ENCODE assay signal across 8 cellular contexts in the genomic region with DNA sequence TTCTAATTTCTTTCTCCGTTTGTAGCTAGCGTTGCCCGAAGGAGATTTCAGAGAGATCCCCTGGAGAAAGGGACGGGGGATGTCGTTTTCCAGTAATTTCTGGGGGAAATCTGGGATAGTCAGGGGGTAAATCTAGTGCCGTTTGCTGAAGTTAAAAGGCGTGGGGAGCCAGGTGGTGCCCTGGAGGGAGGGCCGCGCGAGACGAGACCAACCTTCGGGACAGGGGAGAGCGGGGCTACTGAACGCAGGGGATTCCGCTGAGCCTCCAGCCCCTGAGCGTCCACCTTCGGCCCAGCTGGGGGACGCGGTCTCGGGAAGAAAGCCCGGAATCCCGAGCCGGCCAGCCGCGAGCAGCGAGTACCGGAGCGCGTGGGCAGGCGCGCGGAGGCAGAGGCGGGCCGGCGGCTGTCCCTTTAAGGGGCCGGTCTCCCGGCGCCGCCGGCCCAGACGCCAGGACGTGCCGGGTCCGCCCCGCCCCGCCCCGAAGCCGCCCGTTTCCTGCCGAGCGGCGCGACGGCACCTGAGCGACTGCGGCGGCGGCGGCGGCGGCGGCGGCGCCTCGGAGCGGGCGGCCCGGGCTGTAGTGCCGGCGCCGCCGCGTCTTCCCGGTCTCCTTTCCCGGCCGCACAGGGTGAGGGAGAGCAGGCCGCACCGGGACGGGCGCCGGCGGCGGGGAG. TPM values are rescaled to one million over a fixed set of nuclear protein-coding genes. Genes with fewer than 3 reads are reported as not detected.
DNase-seq lines count a peak whose midpoint lies in the region; TF ChIP-seq lines count a peak whose summit lies in the region.

A gene with protein sequence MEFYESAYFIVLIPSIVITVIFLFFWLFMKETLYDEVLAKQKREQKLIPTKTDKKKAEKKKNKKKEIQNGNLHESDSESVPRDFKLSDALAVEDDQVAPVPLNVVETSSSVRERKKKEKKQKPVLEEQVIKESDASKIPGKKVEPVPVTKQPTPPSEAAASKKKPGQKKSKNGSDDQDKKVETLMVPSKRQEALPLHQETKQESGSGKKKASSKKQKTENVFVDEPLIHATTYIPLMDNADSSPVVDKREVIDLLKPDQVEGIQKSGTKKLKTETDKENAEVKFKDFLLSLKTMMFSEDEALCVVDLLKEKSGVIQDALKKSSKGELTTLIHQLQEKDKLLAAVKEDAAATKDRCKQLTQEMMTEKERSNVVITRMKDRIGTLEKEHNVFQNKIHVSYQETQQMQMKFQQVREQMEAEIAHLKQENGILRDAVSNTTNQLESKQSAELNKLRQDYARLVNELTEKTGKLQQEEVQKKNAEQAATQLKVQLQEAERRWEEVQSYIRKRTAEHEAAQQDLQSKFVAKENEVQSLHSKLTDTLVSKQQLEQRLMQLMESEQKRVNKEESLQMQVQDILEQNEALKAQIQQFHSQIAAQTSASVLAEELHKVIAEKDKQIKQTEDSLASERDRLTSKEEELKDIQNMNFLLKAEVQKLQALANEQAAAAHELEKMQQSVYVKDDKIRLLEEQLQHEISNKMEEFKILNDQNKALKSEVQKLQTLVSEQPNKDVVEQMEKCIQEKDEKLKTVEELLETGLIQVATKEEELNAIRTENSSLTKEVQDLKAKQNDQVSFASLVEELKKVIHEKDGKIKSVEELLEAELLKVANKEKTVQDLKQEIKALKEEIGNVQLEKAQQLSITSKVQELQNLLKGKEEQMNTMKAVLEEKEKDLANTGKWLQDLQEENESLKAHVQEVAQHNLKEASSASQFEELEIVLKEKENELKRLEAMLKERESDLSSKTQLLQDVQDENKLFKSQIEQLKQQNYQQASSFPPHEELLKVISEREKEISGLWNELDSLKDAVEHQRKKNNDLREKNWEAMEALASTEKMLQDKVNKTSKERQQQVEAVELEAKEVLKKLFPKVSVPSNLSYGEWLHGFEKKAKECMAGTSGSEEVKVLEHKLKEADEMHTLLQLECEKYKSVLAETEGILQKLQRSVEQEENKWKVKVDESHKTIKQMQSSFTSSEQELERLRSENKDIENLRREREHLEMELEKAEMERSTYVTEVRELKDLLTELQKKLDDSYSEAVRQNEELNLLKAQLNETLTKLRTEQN (N-terminal part only) (plus strand): TSS at position 484 of the 677 bp plus-strand sequence. CDS start 31,842 bp downstream, outside the sequence.

- no peak for TF ChIP-seq EP300 in suprapubic skin (IDR thresholded peaks at IDR 0.05)

- peak within 1 kb of the TSS; percentile 94 for H3K4me3 Mint-ChIP-seq in activated naive CD4-positive, alpha-beta T cell treated with anti-CD3 and anti-CD28 coated beads for 36 hours

- H3K4me1 ChIP-seq in suprapubic skin = peaks cover 55% of the 10 kb centered on the region

- H3K36me3 Mint-ChIP-seq in activated naive CD4-positive, alpha-beta T cell treated with anti-CD3 and anti-CD28 coated beads for 36 hours (ENCODE audit: low read depth) = peaks cover 2% of the 10 kb centered on the region

- H3K9ac ChIP-seq in SK-N-MC (ENCODE audit: insufficient read length) = peak within 1 kb of the TSS; percentile 84

- H3K4me1 Mint-ChIP-seq in activated naive CD4-positive, alpha-beta T cell treated with anti-CD3 and anti-CD28 coated beads for 36 hours (ENCODE audit: low read depth) = peaks cover 30% of the 10 kb centered on the region

- no peak for TF ChIP-seq CTCF in suprapubic skin (IDR thresholded peaks at IDR 0.05)

- TF ChIP-seq POLR2A in suprapubic skin (IDR thresholded peaks at IDR 0.05) = peak; percentile 32 to 74

- H3K36me3 ChIP-seq in SK-N-MC (ENCODE audit: insufficient read depth, low read length) (peaks cover 4% of the 10 kb centered on the region; the same call in 1 of the 2 replicates), suprapubic skin (no peaks in the 10 kb centered on the region)

- H3K9me3 ChIP-seq in SK-N-MC (ENCODE audit: low read depth, low read length) (no peaks in the 10 kb centered on the region), suprapubic skin (no peaks in the 10 kb centered on the region)

- H3K27ac ChIP-seq in SK-N-MC = peak within 1 kb of the TSS; percentile 82
- H3K27ac ChIP-seq in suprapubic skin = peak within 1 kb of the TSS; percentile 91

- no peaks in the 10 kb centered on the region for H3K9me3 Mint-ChIP-seq in activated naive CD4-positive, alpha-beta T cell treated with anti-CD3 and anti-CD28 coated beads for 36 hours

- DNase-seq in ELR (ENCODE audit: low read depth) (peak; percentile 86), GOT3 (lab: John Stamatoyannopoulos, UW) (peak; percentile 53), LoVo (ENCODE audit: low spot score) (peak; percentile 89), SK-N-MC (ENCODE audit: low read depth, low spot score) (no peak), germinal center (ENCODE audit: low spot score) (peak; percentile 87), occipital lobe (lab: John Stamatoyannopoulos, UW) (peak; percentile 61), suprapubic skin (ENCODE audit: low spot score in 2 of 2) (peak; percentile 82 to 83)
- DNase-seq in activated naive CD4-positive, alpha-beta T cell treated with anti-CD3 and anti-CD28 coated beads for 36 hours = peak; percentile 84

- peak within 1 kb of the TSS; percentile 84 for H3K27ac Mint-ChIP-seq in activated naive CD4-positive, alpha-beta T cell treated with anti-CD3 and anti-CD28 coated beads for 36 hours

- under 1% methylated on average over 7 of the region's 83 CpGs for WGBS in suprapubic skin

- no peaks in the 10 kb centered on the region for H3K27me3 ChIP-seq in suprapubic skin

- intact Hi-C loops in activated naive CD4-positive, alpha-beta T cell treated with anti-CD3 and anti-CD28 coated beads for 36 hours (cut with micrococcal nuclease) = loop anchor here (1.0 to 10.0 kb wide), 12 partner anchors 128 to 1812 kb away; partner anchors contain the start of genes AP5M1, DLGAP5, EXOC5 and FBXO34

- CTCF ChIA-PET in activated naive CD4-positive, alpha-beta T cell treated with anti-CD3 and anti-CD28 coated beads for 36 hours (lab: Charles Lee) = no interaction called here

- H3K4me3 ChIP-seq in SK-N-MC = peak within 1 kb of the TSS; percentile 94
- H3K4me3 ChIP-seq in suprapubic skin = peak within 1 kb of the TSS; percentile 99

- H3K27me3 Mint-ChIP-seq in activated naive CD4-positive, alpha-beta T cell treated with anti-CD3 and anti-CD28 coated beads for 36 hours (ENCODE audit: low read depth) = no peaks in the 10 kb centered on the region

RNA-seq across cellular contexts. Expression of the gene that starts here (rescaled TPM):
- 10 to 100 TPM; 90.0 to 94.1 TPM for total RNA-seq in activated naive CD4-positive, alpha-beta T cell treated with anti-CD3 and anti-CD28 coated beads for 36 hours
- total RNA-seq in occipital lobe = 100 TPM
- 100 to 1,000 TPM in 3 of 4 donors, 10 to 100 TPM in 1; 89.7 to 147 (median 114) TPM for total RNA-seq in suprapubic skin
